Comparison of ENCODE assay signal across 1 cellular context in the genomic region with DNA sequence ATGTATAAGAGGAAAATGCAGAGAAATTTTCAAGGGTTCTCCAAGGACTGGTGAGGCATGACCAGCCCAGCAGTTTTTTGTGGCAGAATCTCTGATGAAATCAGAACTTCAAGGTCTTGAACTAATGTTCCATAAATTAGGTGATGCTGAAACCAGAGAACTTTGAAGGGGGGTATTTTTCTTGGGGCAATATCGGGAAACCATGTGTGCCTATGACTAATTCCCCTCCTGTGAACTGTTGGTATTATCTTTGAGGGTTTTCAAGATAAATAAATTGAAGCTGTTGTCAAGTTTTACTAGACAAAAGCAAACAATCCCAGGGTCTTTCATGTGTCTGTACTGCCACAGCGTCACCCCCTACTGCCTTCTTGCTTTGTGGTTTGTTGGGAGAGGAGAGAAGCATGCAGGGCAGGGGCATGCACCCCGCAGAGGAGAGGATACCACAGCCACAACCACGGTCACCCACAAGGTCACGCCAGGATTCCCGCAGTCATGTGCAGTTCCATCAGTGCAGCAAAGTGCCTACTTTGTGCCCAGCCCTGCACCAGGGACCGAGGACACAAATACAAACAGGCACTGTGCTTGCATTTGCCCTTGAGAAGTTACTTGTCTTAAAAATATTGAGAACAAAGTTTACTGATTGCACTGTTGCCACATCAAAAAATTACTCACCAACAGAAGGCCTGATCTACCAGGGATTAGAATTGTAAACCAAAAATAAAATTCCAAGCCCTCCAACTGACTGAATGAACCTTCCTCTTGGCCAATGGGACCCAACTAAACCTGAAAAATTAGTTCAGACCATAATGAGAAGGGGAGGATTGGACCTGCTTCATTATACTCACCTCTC.
TF ChIP-seq lines count a peak whose summit lies in the region.

No MANE protein-coding gene starts in this region.

TF ChIP-seq in HEK293, 187 proteins besides CTCF, POLR2A, EP300 and RAD21 (continued from another document and continues in another):
- TF ChIP-seq, protein P1, sequence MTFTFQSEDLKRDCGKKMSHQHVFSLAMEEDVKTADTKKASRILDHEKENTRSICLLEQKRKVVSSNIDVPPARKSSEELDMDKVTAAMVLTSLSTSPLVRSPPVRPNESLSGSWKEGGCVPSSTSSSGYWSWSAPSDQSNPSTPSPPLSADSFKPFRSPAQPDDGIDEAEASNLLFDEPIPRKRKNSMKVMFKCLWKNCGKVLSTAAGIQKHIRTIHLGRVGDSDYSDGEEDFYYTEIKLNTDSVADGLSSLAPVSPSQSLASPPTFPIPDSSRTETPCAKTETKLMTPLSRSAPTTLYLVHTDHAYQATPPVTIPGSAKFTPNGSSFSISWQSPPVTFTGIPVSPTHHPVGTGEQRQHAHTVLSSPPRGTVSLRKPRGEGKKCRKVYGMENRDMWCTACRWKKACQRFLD (tag by site-specific recombination; IDR thresholded peaks at IDR 0.05), result no peak
- TF ChIP-seq ZNF416 (tag by site-specific recombination; IDR thresholded peaks at IDR 0.05) (no peak), ZNF155 (tag by site-specific recombination; IDR thresholded peaks at IDR 0.05) (no peak), OSR2 (tag by site-specific recombination; IDR thresholded peaks at IDR 0.05) (peak; percentile 92), ZNF248 (tag by site-specific recombination; IDR thresholded peaks at IDR 0.05) (no peak), ZNF513 (tag by site-specific recombination; IDR thresholded peaks at IDR 0.05) (no peak; the same call in 1 of the 2 replicates), ZNF184 (tag by site-specific recombination; IDR thresholded peaks at IDR 0.05) (0 out of 2 replicates have a peak, but pooled peaks have one; percentile 41), GLIS2 (tag by site-specific recombination; IDR thresholded peaks at IDR 0.05) (0 out of 2 replicates have a peak, but pooled peaks have one; percentile 36), BCL11A (tag by site-specific recombination; IDR thresholded peaks at IDR 0.05; ENCODE audit: low read depth) (0 out of 2 replicates have a peak, but pooled peaks have one; percentile 36), ZNF629 (tag by site-specific recombination; IDR thresholded peaks at IDR 0.05) (peak; percentile 89), ZNF645 (tag by site-specific recombination; IDR thresholded peaks at IDR 0.05) (peak; percentile 75; the same call in 1 of the 2 replicates), ZNF391 (tag by site-specific recombination; IDR thresholded peaks at IDR 0.05; ENCODE audit: borderline replicate concordance, low read depth) (peak; percentile 74; the same call in 1 of the 2 replicates), ZNF837 (tag by site-specific recombination; IDR thresholded peaks at IDR 0.05) (no peak), ZBTB20 (tag by site-specific recombination; IDR thresholded peaks at IDR 0.05) (0 out of 2 replicates have a peak, but pooled peaks have one; percentile 29), ZNF580 (tag by site-specific recombination; IDR thresholded peaks at IDR 0.05) (peak; percentile 80), ZNF16 (tag by site-specific recombination; IDR thresholded peaks at IDR 0.05; ENCODE audit: low read depth) (no peak), ZNF175 (tag by site-specific recombination; IDR thresholded peaks at IDR 0.05) (no peak), PRDM2 (tag by site-specific recombination; IDR thresholded peaks at IDR 0.05; ENCODE audit: borderline replicate concordance) (no peak), ZBTB10 (tag by site-specific recombination; IDR thresholded peaks at IDR 0.05) (no peak), ZNF394 (tag by site-specific recombination; IDR thresholded peaks at IDR 0.05; ENCODE audit: borderline replicate concordance) (peak; percentile 58; the same call in 1 of the 2 replicates), GLI2 (tag by site-specific recombination; IDR thresholded peaks at IDR 0.05; ENCODE audit: borderline replicate concordance, low read depth) (peak; percentile 97), REST (tag by site-specific recombination; IDR thresholded peaks at IDR 0.05) (no peak), ZFP37 (tag by site-specific recombination; IDR thresholded peaks at IDR 0.05) (no peak)
- TF ChIP-seq, protein P2, sequence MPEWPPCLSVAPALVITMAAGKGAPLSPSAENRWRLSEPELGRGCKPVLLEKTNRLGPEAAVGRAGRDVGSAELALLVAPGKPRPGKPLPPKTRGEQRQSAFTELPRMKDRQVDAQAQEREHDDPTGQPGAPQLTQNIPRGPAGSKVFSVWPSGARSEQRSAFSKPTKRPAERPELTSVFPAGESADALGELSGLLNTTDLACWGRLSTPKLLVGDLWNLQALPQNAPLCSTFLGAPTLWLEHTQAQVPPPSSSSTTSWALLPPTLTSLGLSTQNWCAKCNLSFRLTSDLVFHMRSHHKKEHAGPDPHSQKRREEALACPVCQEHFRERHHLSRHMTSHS (tag by site-specific recombination; IDR thresholded peaks at IDR 0.05), result peak; percentile 96
- TF ChIP-seq, protein P3, sequence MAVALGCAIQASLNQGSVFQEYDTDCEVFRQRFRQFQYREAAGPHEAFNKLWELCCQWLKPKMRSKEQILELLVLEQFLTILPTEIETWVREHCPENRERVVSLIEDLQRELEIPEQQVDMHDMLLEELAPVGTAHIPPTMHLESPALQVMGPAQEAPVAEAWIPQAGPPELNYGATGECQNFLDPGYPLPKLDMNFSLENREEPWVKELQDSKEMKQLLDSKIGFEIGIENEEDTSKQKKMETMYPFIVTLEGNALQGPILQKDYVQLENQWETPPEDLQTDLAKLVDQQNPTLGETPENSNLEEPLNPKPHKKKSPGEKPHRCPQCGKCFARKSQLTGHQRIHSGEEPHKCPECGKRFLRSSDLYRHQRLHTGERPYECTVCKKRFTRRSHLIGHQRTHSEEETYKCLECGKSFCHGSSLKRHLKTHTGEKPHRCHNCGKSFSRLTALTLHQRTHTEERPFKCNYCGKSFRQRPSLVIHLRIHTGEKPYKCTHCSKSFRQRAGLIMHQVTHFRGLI (tag by site-specific recombination; IDR thresholded peaks at IDR 0.05), result peak; percentile 47; the same call in 1 of the 2 replicates
- TF ChIP-seq, protein P4, sequence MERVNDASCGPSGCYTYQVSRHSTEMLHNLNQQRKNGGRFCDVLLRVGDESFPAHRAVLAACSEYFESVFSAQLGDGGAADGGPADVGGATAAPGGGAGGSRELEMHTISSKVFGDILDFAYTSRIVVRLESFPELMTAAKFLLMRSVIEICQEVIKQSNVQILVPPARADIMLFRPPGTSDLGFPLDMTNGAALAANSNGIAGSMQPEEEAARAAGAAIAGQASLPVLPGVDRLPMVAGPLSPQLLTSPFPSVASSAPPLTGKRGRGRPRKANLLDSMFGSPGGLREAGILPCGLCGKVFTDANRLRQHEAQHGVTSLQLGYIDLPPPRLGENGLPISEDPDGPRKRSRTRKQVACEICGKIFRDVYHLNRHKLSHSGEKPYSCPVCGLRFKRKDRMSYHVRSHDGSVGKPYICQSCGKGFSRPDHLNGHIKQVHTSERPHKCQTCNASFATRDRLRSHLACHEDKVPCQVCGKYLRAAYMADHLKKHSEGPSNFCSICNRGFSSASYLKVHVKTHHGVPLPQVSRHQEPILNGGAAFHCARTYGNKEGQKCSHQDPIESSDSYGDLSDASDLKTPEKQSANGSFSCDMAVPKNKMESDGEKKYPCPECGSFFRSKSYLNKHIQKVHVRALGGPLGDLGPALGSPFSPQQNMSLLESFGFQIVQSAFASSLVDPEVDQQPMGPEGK (tag by site-specific recombination; IDR thresholded peaks at IDR 0.05), result peak; percentile 88
